In the genomic region with DNA sequence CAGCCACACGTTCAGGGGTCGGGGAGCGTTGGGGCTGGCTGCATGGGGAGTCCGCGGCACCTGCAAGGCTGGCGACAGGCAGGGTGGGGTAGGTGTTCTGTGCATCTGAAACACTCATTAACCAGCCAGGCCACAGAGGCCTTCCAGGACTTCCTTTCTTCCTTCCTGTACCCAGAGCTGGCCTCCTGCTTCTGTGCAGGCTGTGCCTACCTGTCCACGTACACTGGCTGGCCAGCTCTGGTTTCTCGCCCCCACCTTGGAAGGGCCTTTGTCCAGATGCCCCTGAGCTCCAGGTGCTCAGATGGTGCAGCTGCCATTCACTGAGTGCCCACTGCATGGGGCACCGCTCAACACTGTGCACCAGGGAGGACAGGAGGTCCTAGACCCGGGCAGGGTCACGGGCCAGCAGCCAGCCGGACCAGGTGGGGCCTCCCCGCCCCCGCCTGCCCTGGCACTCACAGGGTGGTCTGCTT, we compare ENCODE assay signal across 27 cellular contexts. TPM values are rescaled to one million over a fixed set of nuclear protein-coding genes. Genes with fewer than 3 reads are reported as not detected.
DNase-seq lines count a peak whose midpoint lies in the region; ATAC-seq and TF ChIP-seq lines count a peak whose summit lies in the region.
"Had no signal": no experiment of that assay in that cellular context is flagged by ENCODE, and none has a peak within 500 bp of the region (broad histone marks: within the 10 kb centered on the region; RNA-seq: fewer than 3 reads in every experiment).

No MANE protein-coding gene starts in this region.

- H3K4me3 ChIP-seq in transverse colon, result peak overlapping the region in 3 of 4 donors; percentile 14 to 43 (median 28)
- H3K4me3 ChIP-seq: cardiac muscle cell, GM23248, thyroid gland had no signal

- intact Hi-C loops in natural killer cell (cut with micrococcal nuclease) (no loop called here), transverse colon (cut with DNase I; ENCODE audit: low total_unique reads) (no loop called here)

- H3K36me3 Mint-ChIP-seq in activated naive CD8-positive, alpha-beta T cell treated with anti-CD3 and anti-CD28 coated beads, Interleukin-2, amount 10 ng/mL, durations not matched to agents 7 days and 5 days, result peaks cover 3% of the 10 kb centered on the region
- H3K36me3 Mint-ChIP-seq in activated naive CD8-positive, alpha-beta T cell treated with anti-CD3 and anti-CD28 coated beads, Interleukin-2, amount 50 U/mL, for 24 hours (ENCODE audit: low read depth), result peaks cover 20% of the 10 kb centered on the region
- H3K36me3 Mint-ChIP-seq in endothelial cell (ENCODE audit: low read depth, unreplicated experiment), result peaks cover 4% of the 10 kb centered on the region
- no peaks in the 10 kb centered on the region for H3K36me3 Mint-ChIP-seq in natural killer cell

- H3K4me3 Mint-ChIP-seq in activated naive CD8-positive, alpha-beta T cell treated with anti-CD3 and anti-CD28 coated beads, Interleukin-2, amount 10 ng/mL, durations not matched to agents 7 days and 5 days, result no peak overlapping the region
- no peak overlapping the region for H3K4me3 Mint-ChIP-seq in activated naive CD8-positive, alpha-beta T cell treated with anti-CD3 and anti-CD28 coated beads, Interleukin-2, amount 50 U/mL, for 24 hours
- peak overlapping the region; percentile 38 for H3K4me3 Mint-ChIP-seq in endothelial cell (ENCODE audit: unreplicated experiment)
- H3K4me3 Mint-ChIP-seq in natural killer cell, result peak overlapping the region; percentile 61
- H3K4me3 Mint-ChIP-seq: activated T-helper 17 cell treated with anti-CD3 and anti-CD28 coated beads, Interleukin-2, amount 50 U/mL, for 72 hours; CD8-positive, alpha-beta T cell; HFFc6; naive B cell; stimulated activated naive CD8-positive, alpha-beta T cell treated with anti-CD3 and anti-CD28 coated beads, Interleukin-15, Interleukin-2, amounts not matched to agents 100 ng/mL and 50 ng/mL, for 24 hours; WTC11 had no signal

- TF ChIP-seq CTCF in endothelial cell (IDR thresholded peaks at IDR 0.05; ENCODE audit: unreplicated experiment), result no peak
- TF ChIP-seq CTCF in natural killer cell (IDR thresholded peaks at IDR 0.05), result no peak
- TF ChIP-seq CTCF in transverse colon (IDR thresholded peaks at IDR 0.05), result peak in 2 of 5 experiments; percentile 14 to 26

- TF ChIP-seq EP300 in transverse colon (IDR thresholded peaks at IDR 0.05; ENCODE audit: low read depth), result no peak

- in situ Hi-C loops in transverse colon (cut with MboI; ENCODE audit: low pct_ligation_motif_present in 1 of 4, low pct_unique_long_range_greater_than_20kb in 1 of 4, low sequenced_read_pairs in 3 of 4), result no loop called here

- POLR2A ChIA-PET in activated naive CD8-positive, alpha-beta T cell treated with anti-CD3 and anti-CD28 coated beads, Interleukin-2, amount 10 ng/mL, durations not matched to agents 7 days and 5 days (lab: Charles Lee), result no interaction called here

- peak overlapping the region; percentile 56 for H3K27ac Mint-ChIP-seq in activated naive CD8-positive, alpha-beta T cell treated with anti-CD3 and anti-CD28 coated beads, Interleukin-2, amount 10 ng/mL, durations not matched to agents 7 days and 5 days
- no peak overlapping the region for H3K27ac Mint-ChIP-seq in activated naive CD8-positive, alpha-beta T cell treated with anti-CD3 and anti-CD28 coated beads, Interleukin-2, amount 50 U/mL, for 24 hours
- H3K27ac Mint-ChIP-seq in endothelial cell (ENCODE audit: unreplicated experiment) (no peak overlapping the region), natural killer cell (peak overlapping the region in 1 of 2 donors; percentile 38)
- H3K27ac Mint-ChIP-seq: activated T-helper 17 cell treated with anti-CD3 and anti-CD28 coated beads, Interleukin-2, amount 50 U/mL, for 72 hours; CD8-positive, alpha-beta T cell; HFFc6; stimulated activated naive CD8-positive, alpha-beta T cell treated with anti-CD3 and anti-CD28 coated beads, Interleukin-15, Interleukin-2, amounts not matched to agents 100 ng/mL and 50 ng/mL, for 24 hours had no signal

- H3K4me1 Mint-ChIP-seq in activated naive CD8-positive, alpha-beta T cell treated with anti-CD3 and anti-CD28 coated beads, Interleukin-2, amount 10 ng/mL, durations not matched to agents 7 days and 5 days, result peaks cover 6% of the 10 kb centered on the region
- no peaks in the 10 kb centered on the region for H3K4me1 Mint-ChIP-seq in activated naive CD8-positive, alpha-beta T cell treated with anti-CD3 and anti-CD28 coated beads, Interleukin-2, amount 50 U/mL, for 24 hours
- H3K4me1 Mint-ChIP-seq in endothelial cell (ENCODE audit: unreplicated experiment) (peaks cover 18% of the 10 kb centered on the region), natural killer cell (peaks cover 11 to 12% of the 10 kb centered on the region in 2 donors)
- H3K4me1 Mint-ChIP-seq: activated T-helper 17 cell treated with anti-CD3 and anti-CD28 coated beads, Interleukin-2, amount 50 U/mL, for 72 hours; naive B cell; WTC11 had no signal

- peaks cover 0 to 14% (median 2%) of the 10 kb centered on the region in 4 donors for H3K36me3 ChIP-seq in transverse colon

- TF ChIP-seq POLR2A in transverse colon (IDR thresholded peaks at IDR 0.05), result no peak

- no peak for DNase-seq in activated naive CD8-positive, alpha-beta T cell treated with anti-CD3 and anti-CD28 coated beads, Interleukin-2, amount 10 ng/mL, durations not matched to agents 7 days and 5 days
- DNase-seq in activated naive CD8-positive, alpha-beta T cell treated with anti-CD3 and anti-CD28 coated beads, Interleukin-2, amount 50 U/mL, for 24 hours, result no peak
- DNase-seq in endothelial cell (ENCODE audit: low spot score) (no peak), natural killer cell (no peak), transverse colon (peak; percentile 67), Ammon's horn (ENCODE audit: low spot score) (no peak), COR-L47 (lab: John Stamatoyannopoulos, UW) (no peak)
- DNase-seq: activated CD4-positive, alpha-beta T cell treated with anti-CD3 and anti-CD28 coated beads, Interleukin-2, amount 50 U/mL, for 1 hour; activated naive CD4-positive, alpha-beta T cell treated with anti-CD3 and anti-CD28 coated beads, Interleukin-2, amount 50 U/mL, for 16 hours; anterior cingulate cortex; CD8-positive, alpha-beta T cell; cortex of kidney; DMS 273 treated with DMSO at 0.1 percent for 48 hours; GM23248; HFFc6; mesenchymal stem cell; naive B cell; NCI-H510A; PC-3; SIG-M5; SW 1271; thyroid gland had no signal

- H3K27me3 Mint-ChIP-seq in activated naive CD8-positive, alpha-beta T cell treated with anti-CD3 and anti-CD28 coated beads, Interleukin-2, amount 10 ng/mL, durations not matched to agents 7 days and 5 days, result no peaks in the 10 kb centered on the region
- no peaks in the 10 kb centered on the region for H3K27me3 Mint-ChIP-seq in activated naive CD8-positive, alpha-beta T cell treated with anti-CD3 and anti-CD28 coated beads, Interleukin-2, amount 50 U/mL, for 24 hours
- peaks cover 2% of the 10 kb centered on the region for H3K27me3 Mint-ChIP-seq in endothelial cell (ENCODE audit: unreplicated experiment)
- no peaks in the 10 kb centered on the region for H3K27me3 Mint-ChIP-seq in natural killer cell (ENCODE audit: low read depth in 2 of 2)
- H3K27me3 Mint-ChIP-seq: activated T-helper 17 cell treated with anti-CD3 and anti-CD28 coated beads, Interleukin-2, amount 50 U/mL, for 72 hours; naive B cell; stimulated activated naive CD8-positive, alpha-beta T cell treated with anti-CD3 and anti-CD28 coated beads, Interleukin-15, Interleukin-2, amounts not matched to agents 100 ng/mL and 50 ng/mL, for 24 hours had no signal

- no peaks in the 10 kb centered on the region for H3K9me3 ChIP-seq in transverse colon
- H3K9me3 ChIP-seq: thyroid gland had no signal

- peaks cover 0 to 16% (median 13%) of the 10 kb centered on the region in 4 donors for H3K4me1 ChIP-seq in transverse colon
- H3K4me1 ChIP-seq: thyroid gland had no signal

- 56 to 68% methylated on average over 7 to 9 of the region's 14 CpGs for WGBS in transverse colon (ENCODE audit: low coverage in 1 of 2), 2 donors

- ATAC-seq in activated naive CD8-positive, alpha-beta T cell treated with anti-CD3 and anti-CD28 coated beads, Interleukin-2, amount 10 ng/mL, durations not matched to agents 7 days and 5 days (ENCODE audit: low read depth), result no peak
- ATAC-seq in activated naive CD8-positive, alpha-beta T cell treated with anti-CD3 and anti-CD28 coated beads, Interleukin-2, amount 50 U/mL, for 24 hours, result no peak
- peak in 1 of 3 donors; percentile 42 for ATAC-seq in natural killer cell
- ATAC-seq in HG02610 (IDR thresholded peaks at IDR 0.05; ENCODE audit: unreplicated experiment), result no peak
- ATAC-seq: activated T-helper 17 cell treated with anti-CD3 and anti-CD28 coated beads, Interleukin-2, amount 50 U/mL, for 72 hours; CD8-positive, alpha-beta T cell; PC-3; WTC11 had no signal

- H3K9me3 Mint-ChIP-seq in activated naive CD8-positive, alpha-beta T cell treated with anti-CD3 and anti-CD28 coated beads, Interleukin-2, amount 10 ng/mL, durations not matched to agents 7 days and 5 days, result no peaks in the 10 kb centered on the region
- no peaks in the 10 kb centered on the region for H3K9me3 Mint-ChIP-seq in activated naive CD8-positive, alpha-beta T cell treated with anti-CD3 and anti-CD28 coated beads, Interleukin-2, amount 50 U/mL, for 24 hours
- H3K9me3 Mint-ChIP-seq in endothelial cell (ENCODE audit: unreplicated experiment), result no peaks in the 10 kb centered on the region
- H3K9me3 Mint-ChIP-seq in natural killer cell, result no peaks in the 10 kb centered on the region
- H3K9me3 Mint-ChIP-seq: activated T-helper 17 cell treated with anti-CD3 and anti-CD28 coated beads, Interleukin-2, amount 50 U/mL, for 72 hours; CD8-positive, alpha-beta T cell; HFFc6; naive B cell; stimulated activated naive CD8-positive, alpha-beta T cell treated with anti-CD3 and anti-CD28 coated beads, Interleukin-15, Interleukin-2, amounts not matched to agents 100 ng/mL and 50 ng/mL, for 24 hours; WTC11 had no signal

- peak overlapping the region; percentile 81 to 91 (median 87) for H3K27ac ChIP-seq in transverse colon
- H3K27ac ChIP-seq: cardiac muscle cell, GM23248, thyroid gland had no signal

- no peaks in the 10 kb centered on the region for H3K27me3 ChIP-seq in transverse colon
- H3K27me3 ChIP-seq: cardiac muscle cell, thyroid gland had no signal

RNA-seq across cellular contexts. Expression of a gene that starts 15.9 kb away (rescaled TPM):
- total RNA-seq in activated naive CD8-positive, alpha-beta T cell treated with anti-CD3 and anti-CD28 coated beads, Interleukin-2, amount 10 ng/mL, durations not matched to agents 7 days and 5 days, result 10 to 100 TPM; 30.4 to 30.6 TPM
- total RNA-seq in endothelial cell (ENCODE audit: unreplicated experiment) (15.1 TPM), natural killer cell (10 to 100 TPM in 2 of 3 donors, 1 to 10 TPM in 1; 9.3 to 15.5 (median 13.7) TPM), transverse colon (100 to 1,000 TPM in 3 of 4 donors, 10 to 100 TPM in 1; 88.1 to 171 (median 161) TPM)

RNA-seq across cellular contexts. Expression of a gene that starts 19.7 kb away (rescaled TPM):
- total RNA-seq in activated naive CD8-positive, alpha-beta T cell treated with anti-CD3 and anti-CD28 coated beads, Interleukin-2, amount 10 ng/mL, durations not matched to agents 7 days and 5 days, result 100 to 1,000 TPM; 107 to 116 TPM
- total RNA-seq in endothelial cell (ENCODE audit: unreplicated experiment) (38.9 TPM), natural killer cell (10 to 100 TPM; 52.1 to 81.7 (median 59.3) TPM), transverse colon (100 to 1,000 TPM; 307 to 452 (median 365) TPM)

RNA-seq across cellular contexts. Expression of a gene that starts 27.9 kb away (rescaled TPM):
- total RNA-seq in activated naive CD8-positive, alpha-beta T cell treated with anti-CD3 and anti-CD28 coated beads, Interleukin-2, amount 10 ng/mL, durations not matched to agents 7 days and 5 days, result 1 to 10 TPM; 8.1 to 9.5 TPM
- total RNA-seq in endothelial cell (ENCODE audit: unreplicated experiment), result 10.3 TPM
- total RNA-seq in natural killer cell, result 10 to 100 TPM in 1 of 3 donors, 1 to 10 TPM in 2; 6.5 to 12.4 (median 9.3) TPM
- 10 to 100 TPM; 20.9 to 24.3 (median 22.5) TPM for total RNA-seq in transverse colon

Comparison
In these comparisons a context has a peak if more than half of its experiments do, and no peak if none do; other contexts are left out.
1. H3K4me3 Mint-ChIP-seq: peak in endothelial cell (single experiment) and natural killer cell (single experiment); none in activated naive CD8-positive, alpha-beta T cell treated with anti-CD3 and anti-CD28 coated beads, Interleukin-2, amount 10 ng/mL, durations not matched to agents 7 days and 5 days (single experiment) and activated naive CD8-positive, alpha-beta T cell treated with anti-CD3 and anti-CD28 coated beads, Interleukin-2, amount 50 U/mL, for 24 hours (single experiment).